ENCODE assay signal across 18 cellular contexts in genomic region chrX:69126642-69127041, GRCh38. TPM values are rescaled to one million over a fixed set of nuclear protein-coding genes. Genes with fewer than 3 reads are reported as not detected.
A peak's percentile ranks its signal among the peaks of the same experiment; 100 is the strongest.
DNase-seq lines count a peak whose midpoint lies in the region; ATAC-seq lines count a peak whose summit lies in the region.
"Had no signal": no experiment of that assay in that cellular context is flagged by ENCODE, and none has a peak within 500 bp of the region (broad histone marks: within the 10 kb centered on the region; RNA-seq: fewer than 3 reads in every experiment).

No MANE protein-coding gene starts in this region.

- H3K9me3 Mint-ChIP-seq in activated T-helper 2 cell treated with anti-CD3 and anti-CD28 coated beads, Interferon-gamma antibody, Interleukin-2, Interleukin-4, amounts not matched to agents 10 μg/mL and 5 μg/mL and 100 μg/mL, durations not matched to agents 14 hours and 24 hours and 36 hours, result no peaks in the 10 kb centered on the region
- H3K9me3 Mint-ChIP-seq: CD4-positive, alpha-beta memory T cell had no signal

- ATAC-seq in left ventricle myocardium superior (peak; percentile 35), sciatic nerve (peak; percentile 7), HG02759 (IDR thresholded peaks at IDR 0.05; ENCODE audit: unreplicated experiment) (no peak)
- ATAC-seq: K562 had no signal

- DNase-seq in left ventricle myocardium superior (no peak), cardiac septum (ENCODE audit: low spot score) (no peak), astrocyte of the hippocampus (ENCODE audit: low read depth, low spot score) (peak; percentile 39), sciatic nerve (ENCODE audit: low spot score) (no peak), NCI-H748 (lab: John Stamatoyannopoulos, UW; ENCODE audit: unreplicated experiment) (no peak), medulla oblongata (ENCODE audit: extremely low spot score) (no peak)
- no peak for DNase-seq in activated T-helper 2 cell treated with anti-CD3 and anti-CD28 coated beads, Interferon-gamma antibody, Interleukin-2, Interleukin-4, amounts not matched to agents 10 μg/mL and 5 μg/mL and 100 μg/mL, durations not matched to agents 14 hours and 24 hours and 36 hours (ENCODE audit: low spot score)
- DNase-seq: BE2C; Calu3; CD4-positive, alpha-beta memory T cell; NCI-H1417; NCI-H187; NCI-H2107; NCI-H510A treated with DMSO at 0.1 percent for 48 hours; NCI-H82; SIG-M5 had no signal

- H3K4me1 Mint-ChIP-seq in activated T-helper 2 cell treated with anti-CD3 and anti-CD28 coated beads, Interferon-gamma antibody, Interleukin-2, Interleukin-4, amounts not matched to agents 10 μg/mL and 5 μg/mL and 100 μg/mL, durations not matched to agents 14 hours and 24 hours and 36 hours (ENCODE audit: low read depth), result no peaks in the 10 kb centered on the region

- no peaks in the 10 kb centered on the region for H3K36me3 Mint-ChIP-seq in activated T-helper 2 cell treated with anti-CD3 and anti-CD28 coated beads, Interferon-gamma antibody, Interleukin-2, Interleukin-4, amounts not matched to agents 10 μg/mL and 5 μg/mL and 100 μg/mL, durations not matched to agents 14 hours and 24 hours and 36 hours (ENCODE audit: low read depth)
- H3K36me3 Mint-ChIP-seq: CD4-positive, alpha-beta memory T cell had no signal

- H3K27ac Mint-ChIP-seq in activated T-helper 2 cell treated with anti-CD3 and anti-CD28 coated beads, Interferon-gamma antibody, Interleukin-2, Interleukin-4, amounts not matched to agents 10 μg/mL and 5 μg/mL and 100 μg/mL, durations not matched to agents 14 hours and 24 hours and 36 hours, result no peak overlapping the region
- H3K27ac Mint-ChIP-seq: CD4-positive, alpha-beta memory T cell had no signal

- H3K4me3 Mint-ChIP-seq in activated T-helper 2 cell treated with anti-CD3 and anti-CD28 coated beads, Interferon-gamma antibody, Interleukin-2, Interleukin-4, amounts not matched to agents 10 μg/mL and 5 μg/mL and 100 μg/mL, durations not matched to agents 14 hours and 24 hours and 36 hours (ENCODE audit: low read depth), result no peak overlapping the region
- H3K4me3 Mint-ChIP-seq: CD4-positive, alpha-beta memory T cell had no signal

- peaks cover 5% of the 10 kb centered on the region for H3K27me3 Mint-ChIP-seq in activated T-helper 2 cell treated with anti-CD3 and anti-CD28 coated beads, Interferon-gamma antibody, Interleukin-2, Interleukin-4, amounts not matched to agents 10 μg/mL and 5 μg/mL and 100 μg/mL, durations not matched to agents 14 hours and 24 hours and 36 hours (ENCODE audit: low read depth)

- intact Hi-C loops in left ventricle myocardium superior (cut with micrococcal nuclease) (no loop called here), cardiac septum (cut with DNase I) (no loop called here), sciatic nerve (cut with DNase I) (no loop called here)
- intact Hi-C loops in activated T-helper 2 cell treated with anti-CD3 and anti-CD28 coated beads, Interferon-gamma antibody, Interleukin-2, Interleukin-4, amounts not matched to agents 10 μg/mL and 5 μg/mL and 100 μg/mL, durations not matched to agents 14 hours and 24 hours and 36 hours (cut with micrococcal nuclease), result no loop called here

RNA-seq across cellular contexts. Expression of gene PJA1, which starts 38.6 kb away (rescaled TPM):
- total RNA-seq in left ventricle myocardium superior (11.7 TPM), cardiac septum (18.8 TPM), sciatic nerve (47.5 TPM)
- total RNA-seq in activated T-helper 2 cell treated with anti-CD3 and anti-CD28 coated beads, Interferon-gamma antibody, Interleukin-2, Interleukin-4, amounts not matched to agents 10 μg/mL and 5 μg/mL and 100 μg/mL, durations not matched to agents 14 hours and 24 hours and 36 hours, result 17.2 and 18.1 TPM in 2 replicates
